8 cellular contexts compared by ENCODE assay signal in the genomic region with DNA sequence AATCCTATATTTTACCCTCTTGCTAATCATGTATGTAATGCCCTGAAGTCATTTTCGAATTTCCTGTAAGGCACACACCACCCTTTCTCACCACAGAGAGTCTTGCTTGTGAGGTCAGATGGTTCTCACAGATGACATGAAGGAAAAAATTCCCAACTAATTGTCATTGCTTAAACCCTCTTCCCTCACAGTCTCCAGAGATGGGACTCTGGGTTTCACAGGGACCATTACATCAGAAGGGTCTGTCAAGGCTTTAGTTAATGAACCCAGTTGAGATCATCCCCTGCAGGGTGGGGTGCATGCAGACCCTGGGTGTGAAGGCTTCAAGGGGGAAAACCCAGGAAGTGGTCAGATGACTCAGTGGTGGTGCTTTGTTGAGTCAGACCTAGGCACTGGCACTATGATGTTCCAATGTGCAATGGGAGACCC.
DNase-seq lines count a peak whose midpoint lies in the region; ATAC-seq and TF ChIP-seq lines count a peak whose summit lies in the region.

No MANE protein-coding gene starts in this region.

- H3K27ac Mint-ChIP-seq in neural progenitor cell: peak overlapping the region; percentile 7

- H3K9me3 Mint-ChIP-seq in neural progenitor cell: peaks cover 26% of the 10 kb centered on the region

- H3F3A ChIP-seq in neural progenitor cell (ENCODE audit: low read depth): no peaks in the 10 kb centered on the region

- no peak overlapping the region for H3K27ac ChIP-seq in neural progenitor cell
- no peak overlapping the region for H3K27ac ChIP-seq in uterus

- ATAC-seq in GM18868 (IDR thresholded peaks at IDR 0.05; ENCODE audit: unreplicated experiment) (peak; percentile 99), HG02870 (IDR thresholded peaks at IDR 0.05; ENCODE audit: unreplicated experiment) (peak; percentile 96)

- H3K27me3 ChIP-seq in neural progenitor cell (no peaks in the 10 kb centered on the region), uterus (no peaks in the 10 kb centered on the region)

- H3K4me1 ChIP-seq in neural progenitor cell (peaks cover 9% of the 10 kb centered on the region), uterus (no peaks in the 10 kb centered on the region)

- H3K9me3 ChIP-seq in neural progenitor cell (ENCODE audit: low read depth) (no peaks in the 10 kb centered on the region), uterus (no peaks in the 10 kb centered on the region)

- TF ChIP-seq POLR2A in uterus (IDR thresholded peaks at IDR 0.05): no peak

- intact Hi-C loops in head of caudate nucleus (cut with DNase I): no loop called here
- intact Hi-C loops in uterus (cut with DNase I; ENCODE audit: low total_unique reads): no loop called here

- H3K4me3 ChIP-seq in neural progenitor cell: no peak overlapping the region
- no peak overlapping the region for H3K4me3 ChIP-seq in uterus

- peaks cover 32% of the 10 kb centered on the region for H3K4me1 Mint-ChIP-seq in neural progenitor cell

- DNase-seq in activated CD4-positive, alpha-beta T cell treated with anti-CD3 and anti-CD28 coated beads, Interleukin-2, amount 50 U/mL, for 48 hours: peak; percentile 42 to 55
- DNase-seq in neural progenitor cell (ENCODE audit: low spot score) (no peak), head of caudate nucleus (no peak), AG20443 (ENCODE audit: low spot score) (no peak), NCI-H1930 (lab: John Stamatoyannopoulos, UW) (no peak), uterus (no peak)

- TF ChIP-seq CTCF in neural progenitor cell (IDR thresholded peaks at IDR 0.05) (no peak), uterus (IDR thresholded peaks at IDR 0.05) (no peak)

- H3K36me3 ChIP-seq in neural progenitor cell (no peaks in the 10 kb centered on the region), uterus (no peaks in the 10 kb centered on the region)

- H4K20me1 ChIP-seq in neural progenitor cell (ENCODE audit: low read depth): no peaks in the 10 kb centered on the region

- H3K4me2 ChIP-seq in neural progenitor cell: no peak overlapping the region

- H3K36me3 Mint-ChIP-seq in neural progenitor cell: peaks cover 10% of the 10 kb centered on the region

- H3K79me2 ChIP-seq in neural progenitor cell (ENCODE audit: low read depth): no peaks in the 10 kb centered on the region

- peaks cover 7% of the 10 kb centered on the region for H3K27me3 Mint-ChIP-seq in neural progenitor cell (ENCODE audit: insufficient read depth, low read depth)

- H3K4me3 Mint-ChIP-seq in neural progenitor cell: no peak overlapping the region

- no peak overlapping the region for H2AFZ ChIP-seq in neural progenitor cell (replicated peaks)

- no peak overlapping the region for H3K9ac ChIP-seq in neural progenitor cell

Comparison
In these comparisons a context has a peak if more than half of its experiments do, and no peak if none do; other contexts are left out.
1. DNase-seq: peak in activated CD4-positive, alpha-beta T cell treated with anti-CD3 and anti-CD28 coated beads, Interleukin-2, amount 50 U/mL, for 48 hours (2 of 2); none in neural progenitor cell (single experiment), head of caudate nucleus (0 of 42), AG20443 (single experiment), NCI-H1930 (0 of 2) and uterus (0 of 2).